8 cellular contexts compared by ENCODE assay signal in genomic region chr5:60945760-60946253, GRCh38. TPM values are rescaled to one million over a fixed set of nuclear protein-coding genes. Genes with fewer than 3 reads are reported as not detected.
DNase-seq lines count a peak whose midpoint lies in the region; ATAC-seq and TF ChIP-seq lines count a peak whose summit lies in the region.

No MANE protein-coding gene starts in this region.

- no peaks in the 10 kb centered on the region for H3K9me3 Mint-ChIP-seq in CD8-positive, alpha-beta memory T cell

- no peak for TF ChIP-seq CTCF in Peyer's patch (IDR thresholded peaks at IDR 0.05)
- TF ChIP-seq CTCF in transverse colon (IDR thresholded peaks at IDR 0.05), result no peak

- peak overlapping the region; percentile 77 for H3K27ac ChIP-seq in CD8-positive, alpha-beta memory T cell (ENCODE audit: low read depth, low read length)
- H3K27ac ChIP-seq in Peyer's patch (peak overlapping the region; percentile 51 to 76 (median 73)), transverse colon (peak overlapping the region; percentile 76 to 90 (median 88))

- TF ChIP-seq EP300 in transverse colon (IDR thresholded peaks at IDR 0.05; ENCODE audit: low read depth), result no peak

- H3K36me3 Mint-ChIP-seq in CD8-positive, alpha-beta memory T cell, result peaks cover 0 to 3% (median 0%) of the 10 kb centered on the region in 3 donors

- in situ Hi-C loops in transverse colon (cut with MboI; ENCODE audit: low pct_ligation_motif_present in 1 of 4, low pct_unique_long_range_greater_than_20kb in 1 of 4, low sequenced_read_pairs in 3 of 4), result loop anchor here in 1 of 4 donors (25.0 kb wide), 1 partner anchor 391 kb away; the partner anchor contains the start of gene ZSWIM6

- H3K36me3 ChIP-seq in CD8-positive, alpha-beta memory T cell (ENCODE audit: insufficient read depth, low read length), result no peaks in the 10 kb centered on the region
- H3K36me3 ChIP-seq in Peyer's patch, result no peaks in the 10 kb centered on the region
- no peaks in the 10 kb centered on the region for H3K36me3 ChIP-seq in transverse colon

- H3K4me1 ChIP-seq in CD8-positive, alpha-beta memory T cell (ENCODE audit: insufficient read depth, low read length), result peaks cover 15% of the 10 kb centered on the region
- H3K4me1 ChIP-seq in Peyer's patch (peaks cover 0 to 23% (median 5%) of the 10 kb centered on the region in 4 donors), transverse colon (peaks cover 0 to 23% (median 18%) of the 10 kb centered on the region in 4 donors)

- no peaks in the 10 kb centered on the region for H3K9me3 ChIP-seq in CD8-positive, alpha-beta memory T cell (ENCODE audit: low read length)
- no peaks in the 10 kb centered on the region for H3K9me3 ChIP-seq in Peyer's patch
- H3K9me3 ChIP-seq in transverse colon, result no peaks in the 10 kb centered on the region

- TF ChIP-seq POLR2A in Peyer's patch (IDR thresholded peaks at IDR 0.05) (no peak), transverse colon (IDR thresholded peaks at IDR 0.05) (no peak)

- H3K27me3 ChIP-seq in CD8-positive, alpha-beta memory T cell (ENCODE audit: insufficient read depth, low read length, poor library complexity, severe bottlenecking), result no peaks in the 10 kb centered on the region
- H3K27me3 ChIP-seq in Peyer's patch, result no peaks in the 10 kb centered on the region
- H3K27me3 ChIP-seq in transverse colon, result no peaks in the 10 kb centered on the region

- H3K27ac Mint-ChIP-seq in CD8-positive, alpha-beta memory T cell, result peak overlapping the region in 4 of 8 donors; percentile 53 to 92 (median 84)

- peak in 1 of 5 donors; percentile 47 for DNase-seq in CD8-positive, alpha-beta memory T cell
- DNase-seq in Peyer's patch, result peak in 1 of 3 donors; percentile 46
- peak; percentile 2 for DNase-seq in effector CD4-positive, alpha-beta T cell
- DNase-seq in medulla oblongata (ENCODE audit: extremely low spot score), result peak; percentile 65
- no peak for DNase-seq in transverse colon
- DNase-seq in OCI-M2 (lab: John Stamatoyannopoulos, UW; ENCODE audit: unreplicated experiment), result no peak

- H3K27me3 Mint-ChIP-seq in CD8-positive, alpha-beta memory T cell, result peaks cover 0 to 2% of the 10 kb centered on the region in 2 donors

- H3K4me1 Mint-ChIP-seq in CD8-positive, alpha-beta memory T cell, result peaks cover 22 to 34% (median 26%) of the 10 kb centered on the region in 3 donors

- H3K4me3 ChIP-seq in CD8-positive, alpha-beta memory T cell (ENCODE audit: low read length), result peak overlapping the region; percentile 98
- H3K4me3 ChIP-seq in Peyer's patch (peak overlapping the region; percentile 61 to 80 (median 66)), transverse colon (peak overlapping the region; percentile 56 to 66 (median 64))

- WGBS in transverse colon (ENCODE audit: low coverage in 1 of 2), 2 donors, result 3 to 5% methylated on average over 4 to 23 of the region's 23 CpGs

- POLR2A ChIA-PET in CD8-positive, alpha-beta memory T cell (lab: Charles Lee), result interaction anchor here (2.2 kb wide), 1 partner anchor 385 kb away, joined by 12 read pairs; the partner anchor contains the start of gene ZSWIM6

- ATAC-seq in GM19035 (IDR thresholded peaks at IDR 0.05; ENCODE audit: unreplicated experiment) (peak; percentile 18), HG03139 (IDR thresholded peaks at IDR 0.05; ENCODE audit: unreplicated experiment) (peak; percentile 23)

- CTCF ChIA-PET in CD8-positive, alpha-beta memory T cell (lab: Charles Lee), result interaction anchor here (1.2 to 2.1 kb wide), 4 partner anchors 9 to 713 kb away, joined by 3 to 7 read pairs (median 5); no protein-coding TSS in a partner anchor

- H3K4me3 Mint-ChIP-seq in CD8-positive, alpha-beta memory T cell, result no peak overlapping the region

- intact Hi-C loops in transverse colon (cut with DNase I; ENCODE audit: low total_unique reads), result no loop called here

RNA-seq across cellular contexts. Expression of gene NDUFAF2, which starts 0.8 kb away (rescaled TPM):
- 10 to 100 TPM; 43.9 to 46.8 TPM for total RNA-seq in CD8-positive, alpha-beta memory T cell
- 37.7 TPM for polyA plus RNA-seq in CD8-positive, alpha-beta memory T cell
- total RNA-seq in Peyer's patch (10 to 100 TPM in 1 of 4 donors, 1 to 10 TPM in 3; 5.4 to 56.1 (median 7.3) TPM), transverse colon (10 to 100 TPM in 2 of 4 donors, 1 to 10 TPM in 2; 8.2 to 26.5 (median 10.5) TPM)

RNA-seq across cellular contexts. Expression of gene ERCC8, which starts 0.9 kb away (rescaled TPM):
- 10 to 100 TPM; 14.0 to 14.4 TPM for total RNA-seq in CD8-positive, alpha-beta memory T cell
- 11.8 TPM for polyA plus RNA-seq in CD8-positive, alpha-beta memory T cell
- total RNA-seq in Peyer's patch, result 10 to 100 TPM in 1 of 4 donors, 1 to 10 TPM in 3; 7.2 to 15.2 (median 7.7) TPM
- total RNA-seq in transverse colon, result 10 to 100 TPM in 2 of 4 donors, 1 to 10 TPM in 2; 4.8 to 17.3 (median 11.3) TPM

Comparison
In these comparisons a context has a peak if more than half of its experiments do, and no peak if none do; other contexts are left out.
1. DNase-seq: peak in effector CD4-positive, alpha-beta T cell (single experiment) and medulla oblongata (single experiment); none in transverse colon (single experiment) and OCI-M2 (single experiment).
2. Peak in every context shown above with its lines, with median percentiles within 50 percentile points of each other: H3K27ac ChIP-seq and H3K4me3 ChIP-seq.